8 cellular contexts compared by ENCODE assay signal in the genomic region with DNA sequence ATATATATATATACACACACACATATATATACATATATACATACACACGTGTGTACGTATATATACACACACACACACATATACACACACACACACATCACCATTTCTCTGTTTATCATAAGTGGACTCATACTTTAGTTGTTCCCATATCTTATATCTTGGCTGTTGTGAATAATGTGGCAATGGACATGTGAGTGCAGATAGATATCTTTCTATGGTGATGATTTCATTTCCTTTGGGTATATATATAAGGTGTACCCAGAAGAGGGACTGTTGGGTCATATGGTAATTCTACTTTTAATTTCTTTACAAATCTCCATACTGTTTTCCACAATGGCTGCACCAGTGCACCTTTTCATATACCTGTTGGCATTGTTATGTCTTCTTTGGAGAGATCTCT.
"Had no signal": no experiment of that assay in that cellular context is flagged by ENCODE, and none has a peak within 500 bp of the region (broad histone marks: within the 10 kb centered on the region; RNA-seq: fewer than 3 reads in every experiment).

No MANE protein-coding gene starts in this region.

- H2AFZ ChIP-seq: GM23338 had no signal

- FAIRE-seq: H1, H54, HTR-8/SVneo had no signal

- H3K4me1 Mint-ChIP-seq: IgD-negative memory B cell had no signal

- H3K27me3 Mint-ChIP-seq: IgD-negative memory B cell had no signal

- ATAC-seq: GM23338 had no signal

- H3K27ac Mint-ChIP-seq: GM23338, H9, IgD-negative memory B cell had no signal

- H3K4me3 Mint-ChIP-seq: GM23338, H9, IgD-negative memory B cell had no signal

- H3K4me2 ChIP-seq: GM23338 had no signal

- DNase-seq: H9, HCEC 1CT, KBM-7 had no signal

- H3K4me3 ChIP-seq: GM23338 had no signal

- H3K9me3 Mint-ChIP-seq: GM23338, H9, IgD-negative memory B cell had no signal
